ENCODE assay signal across 36 cellular contexts in genomic region chr1:152449661-152450060, GRCh38. TPM values are rescaled to one million over a fixed set of nuclear protein-coding genes. Genes with fewer than 3 reads are reported as not detected.
"Had no signal": no experiment of that assay in that cellular context is flagged by ENCODE, and none has a peak within 500 bp of the region (broad histone marks: within the 10 kb centered on the region; RNA-seq: fewer than 3 reads in every experiment).

No MANE protein-coding gene starts in this region.

- H3K9me3 Mint-ChIP-seq: activated B cell treated with CpG ODN at 0.5 μM for 24 hours; activated CD4-positive, alpha-beta memory T cell treated with anti-CD3 and anti-CD28 coated beads for 36 hours; activated CD8-positive, alpha-beta T cell treated with anti-CD3 and anti-CD28 coated beads for 36 hours; activated naive CD4-positive, alpha-beta T cell treated with anti-CD3 and anti-CD28 coated beads, Interleukin-2, amount 10 ng/mL, durations not matched to agents 7 days and 5 days; activated naive CD4-positive, alpha-beta T cell treated with anti-CD3 and anti-CD28 coated beads, Interleukin-2, amount 50 U/mL, for 24 hours; activated naive CD8-positive, alpha-beta T cell treated with anti-CD3 and anti-CD28 coated beads, Interleukin-2, amount 10 ng/mL, durations not matched to agents 7 days and 5 days; activated naive CD8-positive, alpha-beta T cell treated with anti-CD3 and anti-CD28 coated beads, Interleukin-2, amount 50 U/mL, for 24 hours; activated T-cell treated with anti-CD3 and anti-CD28 coated beads, Interleukin-2, amount 50 U/mL, for 4 hours; activated T-cell treated with anti-CD3 and anti-CD28 coated beads, Interleukin-2, amount 50 U/mL, for 72 hours; activated T-helper 1 cell treated with anti-CD3 and anti-CD28 coated beads, Interleukin-12 subunit alpha, Interleukin-12 subunit beta, Interleukin-2, Interleukin-4 antibody, amounts not matched to agents 30 ng/mL and 10 ng/mL and 1 ng/mL, durations not matched to agents 14 hours and 24 hours and 36 hours; activated T-helper 17 cell treated with anti-CD3 and anti-CD28 coated beads, Interleukin-2, amount 50 U/mL, for 72 hours; central memory CD8-positive, alpha-beta T cell; T-helper 1 cell treated with Interleukin-12 subunit alpha and Interleukin-12 subunit beta and Interleukin-4 antibody, amounts not matched to agents 30 μg/mL and 1 μg/mL, for 36 hours; T-helper 2 cell treated with Interferon-gamma antibody and Interleukin-4, amounts not matched to agents 5 μg/mL and 100 μg/mL, for 36 hours had no signal

- H3K27me3 ChIP-seq: ascending aorta, cardiac muscle cell had no signal

- ATAC-seq: activated CD8-positive, alpha-beta T cell treated with anti-CD3 and anti-CD28 coated beads for 36 hours; activated naive CD8-positive, alpha-beta T cell treated with anti-CD3 and anti-CD28 coated beads, Interleukin-2, amount 50 U/mL, for 24 hours; activated T-cell treated with anti-CD3 and anti-CD28 coated beads, Interleukin-2, amount 50 U/mL, for 4 hours; activated T-cell treated with anti-CD3 and anti-CD28 coated beads, Interleukin-2, amount 50 U/mL, for 72 hours; activated T-helper 17 cell treated with anti-CD3 and anti-CD28 coated beads, Interleukin-2, amount 50 U/mL, for 72 hours had no signal

- H3K27ac Mint-ChIP-seq: activated B cell treated with CpG ODN at 0.5 μM for 24 hours; activated CD4-positive, alpha-beta memory T cell treated with anti-CD3 and anti-CD28 coated beads for 36 hours; activated CD8-positive, alpha-beta T cell treated with anti-CD3 and anti-CD28 coated beads for 36 hours; activated naive CD4-positive, alpha-beta T cell treated with anti-CD3 and anti-CD28 coated beads, Interleukin-2, amount 10 ng/mL, durations not matched to agents 7 days and 5 days; activated naive CD4-positive, alpha-beta T cell treated with anti-CD3 and anti-CD28 coated beads, Interleukin-2, amount 50 U/mL, for 24 hours; activated naive CD8-positive, alpha-beta T cell; activated naive CD8-positive, alpha-beta T cell treated with anti-CD3 and anti-CD28 coated beads, Interleukin-2, amount 10 ng/mL, durations not matched to agents 7 days and 5 days; activated naive CD8-positive, alpha-beta T cell treated with anti-CD3 and anti-CD28 coated beads, Interleukin-2, amount 50 U/mL, for 24 hours; activated T-cell treated with anti-CD3 and anti-CD28 coated beads, Interleukin-2, amount 50 U/mL, for 72 hours; activated T-helper 1 cell treated with anti-CD3 and anti-CD28 coated beads, Interleukin-12 subunit alpha, Interleukin-12 subunit beta, Interleukin-2, Interleukin-4 antibody, amounts not matched to agents 30 ng/mL and 10 ng/mL and 1 ng/mL, durations not matched to agents 14 hours and 24 hours and 36 hours; activated T-helper 17 cell treated with anti-CD3 and anti-CD28 coated beads, Interleukin-2, amount 50 U/mL, for 72 hours; brain; T-helper 1 cell treated with Interleukin-12 subunit alpha and Interleukin-12 subunit beta and Interleukin-4 antibody, amounts not matched to agents 30 μg/mL and 1 μg/mL, for 36 hours; T-helper 2 cell treated with Interferon-gamma antibody and Interleukin-4, amounts not matched to agents 5 μg/mL and 100 μg/mL, for 36 hours had no signal

- H3K4me3 Mint-ChIP-seq: activated B cell treated with CpG ODN at 0.5 μM for 24 hours; activated CD4-positive, alpha-beta memory T cell treated with anti-CD3 and anti-CD28 coated beads for 36 hours; activated CD8-positive, alpha-beta T cell treated with anti-CD3 and anti-CD28 coated beads for 36 hours; activated naive CD4-positive, alpha-beta T cell treated with anti-CD3 and anti-CD28 coated beads, Interleukin-2, amount 10 ng/mL, durations not matched to agents 7 days and 5 days; activated naive CD4-positive, alpha-beta T cell treated with anti-CD3 and anti-CD28 coated beads, Interleukin-2, amount 50 U/mL, for 24 hours; activated naive CD8-positive, alpha-beta T cell; activated naive CD8-positive, alpha-beta T cell treated with anti-CD3 and anti-CD28 coated beads, Interleukin-2, amount 10 ng/mL, durations not matched to agents 7 days and 5 days; activated naive CD8-positive, alpha-beta T cell treated with anti-CD3 and anti-CD28 coated beads, Interleukin-2, amount 50 U/mL, for 24 hours; activated T-cell treated with anti-CD3 and anti-CD28 coated beads, Interleukin-2, amount 50 U/mL, for 4 hours; activated T-cell treated with anti-CD3 and anti-CD28 coated beads, Interleukin-2, amount 50 U/mL, for 72 hours; activated T-helper 1 cell treated with anti-CD3 and anti-CD28 coated beads, Interleukin-12 subunit alpha, Interleukin-12 subunit beta, Interleukin-2, Interleukin-4 antibody, amounts not matched to agents 30 ng/mL and 10 ng/mL and 1 ng/mL, durations not matched to agents 14 hours and 24 hours and 36 hours; activated T-helper 17 cell treated with anti-CD3 and anti-CD28 coated beads, Interleukin-2, amount 50 U/mL, for 72 hours; brain; central memory CD8-positive, alpha-beta T cell; T-helper 1 cell treated with Interleukin-12 subunit alpha and Interleukin-12 subunit beta and Interleukin-4 antibody, amounts not matched to agents 30 μg/mL and 1 μg/mL, for 36 hours; T-helper 2 cell treated with Interferon-gamma antibody and Interleukin-4, amounts not matched to agents 5 μg/mL and 100 μg/mL, for 36 hours had no signal

- DNase-seq: activated B cell treated with CpG ODN at 0.5 μM for 24 hours; activated CD4-positive, alpha-beta memory T cell treated with anti-CD3 and anti-CD28 coated beads for 36 hours; activated CD4-positive, alpha-beta T cell treated with anti-CD3 and anti-CD28 coated beads for 4 hours; activated CD4-positive, alpha-beta T cell treated with anti-CD3 and anti-CD28 coated beads, Interleukin-2, amount 50 U/mL, for 1 hour; activated CD4-positive, alpha-beta T cell treated with anti-CD3 and anti-CD28 coated beads, Interleukin-2, amount 50 U/mL, for 4 hours; activated CD4-positive, CD25-positive, alpha-beta regulatory T cell treated with anti-CD3 and anti-CD28 coated beads, Interleukin-2, amount 50 U/mL, for 72 hours; activated CD8-positive, alpha-beta memory T cell treated with anti-CD3 and anti-CD28 coated beads, Interleukin-2, amount 50 U/mL, for 4 hours; activated CD8-positive, alpha-beta T cell treated with anti-CD3 and anti-CD28 coated beads for 36 hours; activated gamma-delta T cell; activated naive CD4-positive, alpha-beta T cell treated with anti-CD3 and anti-CD28 coated beads, Interleukin-2, amount 10 ng/mL, durations not matched to agents 7 days and 5 days; activated naive CD4-positive, alpha-beta T cell treated with Interleukin-2 at 50 U/mL for 16 hours; activated naive CD8-positive, alpha-beta T cell treated with anti-CD3 and anti-CD28 coated beads, Interleukin-2, amount 10 ng/mL, durations not matched to agents 7 days and 5 days; activated naive CD8-positive, alpha-beta T cell treated with anti-CD3 and anti-CD28 coated beads, Interleukin-2, amount 50 U/mL, for 24 hours; activated T-cell treated with anti-CD3 and anti-CD28 coated beads for 4 hours; activated T-cell treated with anti-CD3 and anti-CD28 coated beads, Interleukin-2, amount 50 U/mL, for 1 hour; activated T-cell treated with anti-CD3 and anti-CD28 coated beads, Interleukin-2, amount 50 U/mL, for 4 hours; activated T-cell treated with anti-CD3 and anti-CD28 coated beads, Interleukin-2, amount 50 U/mL, for 72 hours; amygdala; anterior cingulate cortex; caudate nucleus; cerebellar nuclear complex; T-helper 2 cell; T-helper 9 cell had no signal

- H3K27me3 Mint-ChIP-seq: activated B cell treated with CpG ODN at 0.5 μM for 24 hours; activated CD4-positive, alpha-beta memory T cell treated with anti-CD3 and anti-CD28 coated beads for 36 hours; activated CD8-positive, alpha-beta T cell treated with anti-CD3 and anti-CD28 coated beads for 36 hours; activated naive CD4-positive, alpha-beta T cell treated with anti-CD3 and anti-CD28 coated beads, Interleukin-2, amount 50 U/mL, for 24 hours; activated naive CD8-positive, alpha-beta T cell; central memory CD8-positive, alpha-beta T cell had no signal

- H3K36me3 Mint-ChIP-seq: activated CD4-positive, alpha-beta memory T cell treated with anti-CD3 and anti-CD28 coated beads for 36 hours; activated naive CD4-positive, alpha-beta T cell treated with anti-CD3 and anti-CD28 coated beads, Interleukin-2, amount 10 ng/mL, durations not matched to agents 7 days and 5 days; activated naive CD4-positive, alpha-beta T cell treated with anti-CD3 and anti-CD28 coated beads, Interleukin-2, amount 50 U/mL, for 24 hours; activated naive CD8-positive, alpha-beta T cell; activated naive CD8-positive, alpha-beta T cell treated with anti-CD3 and anti-CD28 coated beads, Interleukin-2, amount 10 ng/mL, durations not matched to agents 7 days and 5 days; brain had no signal

- H3K36me3 ChIP-seq: ascending aorta, cardiac muscle cell had no signal

- H3K4me3 ChIP-seq: ascending aorta, cardiac muscle cell had no signal

- H3K27ac ChIP-seq: ascending aorta, cardiac muscle cell, VCaP had no signal

- H3K4me1 Mint-ChIP-seq: activated B cell treated with CpG ODN at 0.5 μM for 24 hours; activated naive CD4-positive, alpha-beta T cell treated with anti-CD3 and anti-CD28 coated beads, Interleukin-2, amount 10 ng/mL, durations not matched to agents 7 days and 5 days; activated naive CD4-positive, alpha-beta T cell treated with anti-CD3 and anti-CD28 coated beads, Interleukin-2, amount 50 U/mL, for 24 hours; activated naive CD8-positive, alpha-beta T cell treated with anti-CD3 and anti-CD28 coated beads, Interleukin-2, amount 10 ng/mL, durations not matched to agents 7 days and 5 days; activated naive CD8-positive, alpha-beta T cell treated with anti-CD3 and anti-CD28 coated beads, Interleukin-2, amount 50 U/mL, for 24 hours; activated T-helper 17 cell treated with anti-CD3 and anti-CD28 coated beads, Interleukin-2, amount 50 U/mL, for 72 hours; brain; central memory CD8-positive, alpha-beta T cell had no signal

- H3K4me1 ChIP-seq: ascending aorta had no signal

- H3K9me3 ChIP-seq: ascending aorta had no signal

RNA-seq across cellular contexts. Expression of gene CRNN, which starts 35.6 kb away (rescaled TPM):
- total RNA-seq: activated B cell treated with CpG ODN at 0.5 μM for 24 hours; activated CD4-positive, alpha-beta memory T cell treated with anti-CD3 and anti-CD28 coated beads for 36 hours; activated CD8-positive, alpha-beta memory T cell treated with anti-CD3 and anti-CD28 coated beads for 36 hours; activated CD8-positive, alpha-beta T cell treated with anti-CD3 and anti-CD28 coated beads for 36 hours; activated naive CD8-positive, alpha-beta T cell treated with anti-CD3 and anti-CD28 coated beads, Interleukin-2, amount 10 ng/mL, durations not matched to agents 7 days and 5 days; activated T-cell treated with anti-CD3 and anti-CD28 coated beads, Interleukin-2, amount 50 U/mL, for 4 hours; activated T-cell treated with anti-CD3 and anti-CD28 coated beads, Interleukin-2, amount 50 U/mL, for 72 hours; activated T-helper 1 cell treated with anti-CD3 and anti-CD28 coated beads, Interleukin-12 subunit alpha, Interleukin-12 subunit beta, Interleukin-2, Interleukin-4 antibody, amounts not matched to agents 30 ng/mL and 10 ng/mL and 1 ng/mL, durations not matched to agents 14 hours and 24 hours and 36 hours; activated T-helper 17 cell treated with anti-CD3 and anti-CD28 coated beads, Interleukin-2, amount 50 U/mL, for 72 hours; cardiac muscle cell; chondrocyte had no signal
- polyA plus RNA-seq: cardiac muscle cell had no signal
